11 cellular contexts compared by ENCODE assay signal in genomic region chr16:12902511-12903324, GRCh38. TPM values are rescaled to one million over a fixed set of nuclear protein-coding genes. Genes with fewer than 3 reads are reported as not detected.
A peak's percentile ranks its signal among the peaks of the same experiment; 100 is the strongest.
DNase-seq lines count a peak whose midpoint lies in the region; ATAC-seq and TF ChIP-seq lines count a peak whose summit lies in the region.
"Had no signal": no experiment of that assay in that cellular context is flagged by ENCODE, and none has a peak within 500 bp of the region (broad histone marks: within the 10 kb centered on the region; RNA-seq: fewer than 3 reads in every experiment).

No MANE protein-coding gene starts in this region.

- H3K27ac Mint-ChIP-seq in type B pancreatic cell: no peak overlapping the region
- no peak overlapping the region for H3K27ac Mint-ChIP-seq in immature natural killer cell

- H3K4me3 Mint-ChIP-seq in type B pancreatic cell (peak overlapping the region; percentile 89), immature natural killer cell (no peak overlapping the region)

- no peaks in the 10 kb centered on the region for H3K9me3 ChIP-seq in right atrium auricular region
- H3K9me3 ChIP-seq: upper lobe of left lung had no signal

- H3K27ac ChIP-seq in right atrium auricular region: no peak overlapping the region
- H3K27ac ChIP-seq: upper lobe of left lung had no signal

- in situ Hi-C loops in astrocyte of the spinal cord (cut with HindIII; ENCODE audit: low sequenced_read_pairs): no loop called here

- no peak for ATAC-seq in left ventricle myocardium superior

- DNase-seq in right atrium auricular region (ENCODE audit: low spot score) (no peak), left ventricle myocardium superior (no peak), astrocyte of the spinal cord (ENCODE audit: low read depth, low spot score) (no peak), left kidney (ENCODE audit: low read depth, low spot score) (peak; percentile 65), type B pancreatic cell (ENCODE audit: extremely low spot score, unreplicated experiment) (no peak), immature natural killer cell (no peak), AG08396 (ENCODE audit: low spot score) (no peak), cortex of kidney (lab: John Stamatoyannopoulos, UW) (no peak)
- DNase-seq: activated CD4-positive, alpha-beta T cell treated with anti-CD3 and anti-CD28 coated beads for 4 hours; IMR-90 had no signal

- H3K27me3 Mint-ChIP-seq in type B pancreatic cell: peaks cover 83% of the 10 kb centered on the region
- H3K27me3 Mint-ChIP-seq in immature natural killer cell (ENCODE audit: low read depth in 3 of 3): peaks cover 2 to 20% (median 5%) of the 10 kb centered on the region in 3 donors

- intact Hi-C loops in left ventricle myocardium superior (cut with micrococcal nuclease): no loop called here

- H3K4me1 ChIP-seq in right atrium auricular region: peaks cover 0 to 31% of the 10 kb centered on the region in 2 donors

- peaks cover 8 to 22% of the 10 kb centered on the region in 2 donors for H3K27me3 ChIP-seq in right atrium auricular region

- H3K4me1 Mint-ChIP-seq in type B pancreatic cell (ENCODE audit: unreplicated experiment): no peaks in the 10 kb centered on the region
- no peaks in the 10 kb centered on the region for H3K4me1 Mint-ChIP-seq in immature natural killer cell

- H3K4me3 ChIP-seq in right atrium auricular region (peak overlapping the region; percentile 14 to 40), astrocyte of the spinal cord (ENCODE audit: low read depth, low read length) (peak overlapping the region; percentile 15)

- TF ChIP-seq CTCF in right atrium auricular region (IDR thresholded peaks at IDR 0.05): no peak
- TF ChIP-seq CTCF in astrocyte of the spinal cord (IDR thresholded peaks at IDR 0.05; ENCODE audit: low read depth, low read length): no peak
- TF ChIP-seq CTCF in type B pancreatic cell (conservative IDR thresholded peaks at IDR 0.05): no peak

- no peaks in the 10 kb centered on the region for H3K36me3 Mint-ChIP-seq in type B pancreatic cell
- no peaks in the 10 kb centered on the region for H3K36me3 Mint-ChIP-seq in immature natural killer cell

- no peaks in the 10 kb centered on the region for H3K36me3 ChIP-seq in right atrium auricular region
- H3K36me3 ChIP-seq: upper lobe of left lung had no signal

- H3K9me3 Mint-ChIP-seq in type B pancreatic cell (no peaks in the 10 kb centered on the region), immature natural killer cell (no peaks in the 10 kb centered on the region)

RNA-seq across cellular contexts. Expression of gene SHISA9, which starts 1.3 kb away (rescaled TPM):
- total RNA-seq in right atrium auricular region: under 1 TPM; 0.41 to 0.47 TPM
- 0.99 TPM for total RNA-seq in left ventricle myocardium superior
- total RNA-seq in type B pancreatic cell (ENCODE audit: low replicate concordance): 5.3 and 6.3 TPM in 2 replicates
- not detected for polyA plus RNA-seq in immature natural killer cell
- polyA plus RNA-seq: IMR-90 had no signal
